1 cellular context compared by ENCODE assay signal in genomic region chr2:86396304-86396785, GRCh38.
TF ChIP-seq lines count a peak whose summit lies in the region.

No MANE protein-coding gene starts in this region.

TF ChIP-seq in K562, 482 proteins besides CTCF, POLR2A, EP300 and RAD21:
- TF ChIP-seq ESRRA (IDR thresholded peaks at IDR 0.05; ENCODE audit: borderline replicate concordance, low read depth): peak; percentile 60
- TF ChIP-seq GATA2 (CRISPR knock-in tag; IDR thresholded peaks at IDR 0.05): peak; percentile 48; the same call in 1 of the 2 replicates
- TF ChIP-seq, protein P1, sequence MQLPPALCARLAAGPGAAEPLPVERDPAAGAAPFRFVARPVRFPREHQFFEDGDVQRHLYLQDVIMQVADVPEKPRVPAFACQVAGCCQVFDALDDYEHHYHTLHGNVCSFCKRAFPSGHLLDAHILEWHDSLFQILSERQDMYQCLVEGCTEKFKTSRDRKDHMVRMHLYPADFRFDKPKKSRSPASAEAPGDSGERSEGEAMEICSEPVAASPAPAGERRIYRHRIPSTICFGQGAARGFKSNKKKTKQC (CRISPR knock-in tag; IDR thresholded peaks at IDR 0.05): no peak
- TF ChIP-seq L3MBTL2 (IDR thresholded peaks at IDR 0.05): peak; percentile 15; the same call in 1 of the 2 replicates
- peak; percentile 53 for TF ChIP-seq TEAD4 (IDR thresholded peaks at IDR 0.05; ENCODE audit: low read length)
- TF ChIP-seq TEAD4 (CRISPR knock-in tag; IDR thresholded peaks at IDR 0.05; ENCODE audit: borderline replicate concordance): no peak
- no peak for TF ChIP-seq MEIS2 (IDR thresholded peaks at IDR 0.05; ENCODE audit: partially characterized antibody)
- TF ChIP-seq RBM25 (IDR thresholded peaks at IDR 0.05; ENCODE audit: low read depth, low read length, severe bottlenecking): peak; percentile 72
- TF ChIP-seq, protein P2, sequence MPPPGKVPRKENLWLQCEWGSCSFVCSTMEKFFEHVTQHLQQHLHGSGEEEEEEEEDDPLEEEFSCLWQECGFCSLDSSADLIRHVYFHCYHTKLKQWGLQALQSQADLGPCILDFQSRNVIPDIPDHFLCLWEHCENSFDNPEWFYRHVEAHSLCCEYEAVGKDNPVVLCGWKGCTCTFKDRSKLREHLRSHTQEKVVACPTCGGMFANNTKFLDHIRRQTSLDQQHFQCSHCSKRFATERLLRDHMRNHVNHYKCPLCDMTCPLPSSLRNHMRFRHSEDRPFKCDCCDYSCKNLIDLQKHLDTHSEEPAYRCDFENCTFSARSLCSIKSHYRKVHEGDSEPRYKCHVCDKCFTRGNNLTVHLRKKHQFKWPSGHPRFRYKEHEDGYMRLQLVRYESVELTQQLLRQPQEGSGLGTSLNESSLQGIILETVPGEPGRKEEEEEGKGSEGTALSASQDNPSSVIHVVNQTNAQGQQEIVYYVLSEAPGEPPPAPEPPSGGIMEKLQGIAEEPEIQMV (tag; conservative IDR thresholded peaks at IDR 0.05; ENCODE audit: low read depth): no peak
- peak in 1 of 2 experiments; percentile 61; a peak in 1 of 4 replicates for TF ChIP-seq RCOR1 (IDR thresholded peaks at IDR 0.05; ENCODE audit: borderline replicate concordance in 1 of 2, low read depth in 2 of 2, low read length in 2 of 2)
- no peak for TF ChIP-seq ZBTB5 (IDR thresholded peaks at IDR 0.05)
- 0 out of 2 replicates have a peak, but pooled peaks have one; percentile 24 for TF ChIP-seq CBFB (CRISPR knock-in tag; IDR thresholded peaks at IDR 0.05)
- 0 out of 4 replicates have a peak, but pooled peaks of 1 of the 2 experiments have one; percentile 42 for TF ChIP-seq TEAD1 (CRISPR knock-in tag; IDR thresholded peaks at IDR 0.05)
- TF ChIP-seq BCOR (IDR thresholded peaks at IDR 0.05): peak; percentile 48; the same call in 1 of the 2 replicates
- TF ChIP-seq DEAF1 (CRISPR knock-in tag; IDR thresholded peaks at IDR 0.05): peak; percentile 84
- TF ChIP-seq, protein P3, sequence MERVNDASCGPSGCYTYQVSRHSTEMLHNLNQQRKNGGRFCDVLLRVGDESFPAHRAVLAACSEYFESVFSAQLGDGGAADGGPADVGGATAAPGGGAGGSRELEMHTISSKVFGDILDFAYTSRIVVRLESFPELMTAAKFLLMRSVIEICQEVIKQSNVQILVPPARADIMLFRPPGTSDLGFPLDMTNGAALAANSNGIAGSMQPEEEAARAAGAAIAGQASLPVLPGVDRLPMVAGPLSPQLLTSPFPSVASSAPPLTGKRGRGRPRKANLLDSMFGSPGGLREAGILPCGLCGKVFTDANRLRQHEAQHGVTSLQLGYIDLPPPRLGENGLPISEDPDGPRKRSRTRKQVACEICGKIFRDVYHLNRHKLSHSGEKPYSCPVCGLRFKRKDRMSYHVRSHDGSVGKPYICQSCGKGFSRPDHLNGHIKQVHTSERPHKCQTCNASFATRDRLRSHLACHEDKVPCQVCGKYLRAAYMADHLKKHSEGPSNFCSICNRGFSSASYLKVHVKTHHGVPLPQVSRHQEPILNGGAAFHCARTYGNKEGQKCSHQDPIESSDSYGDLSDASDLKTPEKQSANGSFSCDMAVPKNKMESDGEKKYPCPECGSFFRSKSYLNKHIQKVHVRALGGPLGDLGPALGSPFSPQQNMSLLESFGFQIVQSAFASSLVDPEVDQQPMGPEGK (CRISPR knock-in tag; IDR thresholded peaks at IDR 0.05; ENCODE audit: borderline replicate concordance): no peak
- peak; percentile 36 for TF ChIP-seq ZFP36 (IDR thresholded peaks at IDR 0.05; ENCODE audit: low read depth, low read length, partially characterized antibody)
- peak; percentile 48; the same call in 1 of the 2 replicates for TF ChIP-seq STAG1 (CRISPR knock-in tag; IDR thresholded peaks at IDR 0.05; ENCODE audit: borderline replicate concordance)
- TF ChIP-seq SMC3 (conservative IDR thresholded peaks at IDR 0.05; ENCODE audit: insufficient read depth, low read depth, low read length): peak; percentile 45
- peak; percentile 39; the same call in 1 of the 2 replicates for TF ChIP-seq TFAP4 (CRISPR knock-in tag; IDR thresholded peaks at IDR 0.05; ENCODE audit: borderline replicate concordance)
- TF ChIP-seq MYC (IDR thresholded peaks at IDR 0.05; ENCODE audit: low read depth, low read length): 0 out of 2 replicates have a peak, but pooled peaks have one; percentile 8
- TF ChIP-seq MYC (CRISPR knock-in tag; IDR thresholded peaks at IDR 0.05; ENCODE audit: borderline replicate concordance, low read depth): no peak
- no peak for TF ChIP-seq YBX1 (IDR thresholded peaks at IDR 0.05)
- TF ChIP-seq POLR2AphosphoS5 (IDR thresholded peaks at IDR 0.05; ENCODE audit: control insufficient read depth, insufficient read depth, low read depth, low read length): no peak
- TF ChIP-seq VEZF1 (CRISPR knock-in tag; IDR thresholded peaks at IDR 0.05): peak; percentile 14; the same call in 1 of the 2 replicates
- TF ChIP-seq YY1 (IDR thresholded peaks at IDR 0.05; ENCODE audit: borderline replicate concordance in 1 of 3, control insufficient read depth in 1 of 3, extremely low read depth in 1 of 3, insufficient read depth in 3 of 3, insufficient read length in 1 of 3, insufficient replicate concordance in 2 of 3, low read depth in 1 of 3, low read length in 2 of 3): peak in 1 of 3 experiments; percentile 55
TF ChIP-seq in K562: peak in this region for 17.
